Comparison of ENCODE assay signal across 25 cellular contexts in the genomic region with DNA sequence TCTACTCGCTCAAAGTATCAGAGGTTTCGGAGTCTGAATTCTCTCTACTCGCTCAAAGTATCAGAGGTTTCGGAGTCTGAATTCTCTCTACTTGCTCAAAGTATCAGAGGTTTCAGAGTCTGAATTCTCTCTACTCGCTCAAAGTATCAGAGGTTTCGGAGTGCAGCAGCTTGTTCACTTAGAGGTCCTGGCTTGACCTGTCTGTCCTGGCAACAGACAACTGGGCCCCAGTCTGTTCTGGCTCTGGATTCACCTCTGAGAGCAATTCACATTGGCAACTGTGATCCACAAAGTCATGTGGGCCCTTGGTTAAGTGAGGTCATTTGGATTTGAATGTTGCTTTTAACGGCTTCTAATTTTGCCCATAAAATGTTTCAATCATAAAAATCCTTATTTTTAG.
"Had no signal": no experiment of that assay in that cellular context is flagged by ENCODE, and none has a peak within 500 bp of the region (broad histone marks: within the 10 kb centered on the region; RNA-seq: fewer than 3 reads in every experiment).

No MANE protein-coding gene starts in this region.

- H3K4me3 ChIP-seq: colonic mucosa, coronary artery, dorsolateral prefrontal cortex, esophagus muscularis mucosa, esophagus squamous epithelium, gastrocnemius medialis, gastroesophageal sphincter, heart left ventricle, heart right ventricle had no signal

- DNase-seq: colonic mucosa; cortex of kidney; dermis blood vessel endothelial cell; dorsolateral prefrontal cortex; effector CD4-positive, alpha-beta T cell; effector CD8-positive, alpha-beta T cell; effector memory CD4-positive, alpha-beta T cell; effector memory CD8-positive, alpha-beta T cell; endodermal cell; erythroblast; esophagus squamous epithelium; foreskin fibroblast; foreskin keratinocyte; foreskin melanocyte; gastrocnemius medialis; glutamatergic neuron; head of caudate nucleus; heart left ventricle; heart right ventricle had no signal

- H3K27me3 Mint-ChIP-seq: dendritic cell treated with granulocyte-macrophage colony-stimulating factor and Interleukin-4, amounts not matched to agents 40 ng/mL and 50 ng/mL, for 4 days; effector memory CD8-positive, alpha-beta T cell had no signal

- H3K36me3 ChIP-seq: colonic mucosa, esophagus muscularis mucosa, esophagus squamous epithelium, gastrocnemius medialis, gastroesophageal sphincter, heart left ventricle, heart right ventricle had no signal

- H3K27ac ChIP-seq: colonic mucosa, coronary artery, dorsolateral prefrontal cortex, epithelial cell of prostate, esophagus muscularis mucosa, esophagus squamous epithelium, foreskin keratinocyte, gastrocnemius medialis, gastroesophageal sphincter, heart left ventricle, heart right ventricle had no signal

- H3K4me1 ChIP-seq: colonic mucosa, esophagus muscularis mucosa, esophagus squamous epithelium, gastrocnemius medialis, gastroesophageal sphincter had no signal

- H3K4me1 Mint-ChIP-seq: endodermal cell had no signal

- H3K4me3 Mint-ChIP-seq: dendritic cell treated with granulocyte-macrophage colony-stimulating factor and Interleukin-4, amounts not matched to agents 40 ng/mL and 50 ng/mL, for 4 days; effector memory CD8-positive, alpha-beta T cell; endodermal cell had no signal

- H3K27me3 ChIP-seq: colonic mucosa, esophagus muscularis mucosa, esophagus squamous epithelium, foreskin keratinocyte, gastrocnemius medialis, gastroesophageal sphincter, heart left ventricle, heart right ventricle had no signal

- H3K9me3 Mint-ChIP-seq: effector memory CD8-positive, alpha-beta T cell had no signal

- H3K27ac Mint-ChIP-seq: dendritic cell treated with granulocyte-macrophage colony-stimulating factor and Interleukin-4, amounts not matched to agents 40 ng/mL and 50 ng/mL, for 4 days; effector memory CD8-positive, alpha-beta T cell; endodermal cell had no signal

- H3K9me3 ChIP-seq: colonic mucosa, esophagus muscularis mucosa, esophagus squamous epithelium, gastrocnemius medialis, gastroesophageal sphincter had no signal

- ATAC-seq: effector memory CD8-positive, alpha-beta T cell; esophagus mucosa; foreskin keratinocyte; gastrocnemius medialis; gastroesophageal sphincter; heart left ventricle; heart right ventricle had no signal
